In genomic region chr5:17679597-17680187, GRCh38 we compare ENCODE assay signal across 32 cellular contexts. TPM values are rescaled to one million over a fixed set of nuclear protein-coding genes. Genes with fewer than 3 reads are reported as not detected.
DNase-seq lines count a peak whose midpoint lies in the region; ATAC-seq, FAIRE-seq and TF ChIP-seq lines count a peak whose summit lies in the region.
"Had no signal": no experiment of that assay in that cellular context is flagged by ENCODE, and none has a peak within 500 bp of the region (broad histone marks: within the 10 kb centered on the region; RNA-seq: fewer than 3 reads in every experiment).

No MANE protein-coding gene starts in this region.

- POLR2A ChIA-PET in A549 (lab: Yijun Ruan, JAX): no interaction called here
- POLR2A ChIA-PET in IMR-90 (lab: Charles Lee; ENCODE audit: unreplicated experiment): no interaction called here
- POLR2A ChIA-PET in T-cell (lab: Charles Lee): no interaction called here

- no peak overlapping the region for H2AFZ ChIP-seq in IMR-90 (replicated peaks; ENCODE audit: low read length, poor library complexity)

- H3K27ac Mint-ChIP-seq in T-cell: no peak overlapping the region
- H3K27ac Mint-ChIP-seq: activated CD4-positive, alpha-beta T cell treated with anti-CD3 and anti-CD28 coated beads for 36 hours; activated T-helper 17 cell treated with anti-CD3 and anti-CD28 coated beads, Interleukin-2, amount 50 U/mL, for 72 hours; CD4-positive, alpha-beta T cell; nephron progenitor cell had no signal

- H3K23ac ChIP-seq in IMR-90 (ENCODE audit: low read depth, low read length): no peak overlapping the region

- no peak for FAIRE-seq in A549 (lab: Jason Lieb, UNC)
- FAIRE-seq: H54 had no signal

- H4K5ac ChIP-seq in IMR-90 (ENCODE audit: low read depth, low read length): no peak overlapping the region

- TF ChIP-seq CTCF in A549 (IDR thresholded peaks at IDR 0.05) (no peak), IMR-90 (conservative IDR thresholded peaks at IDR 0.05; ENCODE audit: low read depth, low read length) (no peak), epithelial cell of esophagus (IDR thresholded peaks at IDR 0.05; ENCODE audit: insufficient read depth, low read depth, low read length, missing control alignments) (no peak)

- no peak overlapping the region for H3K14ac ChIP-seq in IMR-90 (replicated peaks; ENCODE audit: low read depth, low read length)

- WGBS in A549 (ENCODE audit: missing lambda C conversion rate): 70% methylated on average over 6 of the region's 6 CpGs
- 100% methylated on average over 1 of the region's 6 CpGs; no CpG with 5 or more reads in 1 of the 2 experiments for WGBS in IMR-90 (ENCODE audit: extremely low coverage in 2 of 2, insufficient read length in 1 of 2), 2 experiments

- no peaks in the 10 kb centered on the region for H3K36me3 Mint-ChIP-seq in T-cell

- H2AK5ac ChIP-seq in IMR-90 (ENCODE audit: low read depth, low read length): no peak overlapping the region

- H3K27ac ChIP-seq in A549: peak overlapping the region in 1 of 2 experiments; percentile 59; a peak in 3 of 6 replicates
- H3K27ac ChIP-seq in IMR-90 (ENCODE audit: insufficient read depth, low read length): no peak overlapping the region
- H3K27ac ChIP-seq in SJSA1: peak overlapping the region; percentile 23; the same call in 1 of the 2 replicates
- H3K27ac ChIP-seq in caudate nucleus (ENCODE audit: low read depth, low read length): no peak overlapping the region
- H3K27ac ChIP-seq: cardiac muscle cell, coronary artery, heart right ventricle, ovary, tibial nerve, VCaP had no signal

- H4K8ac ChIP-seq in IMR-90 (ENCODE audit: low read depth in 2 of 2, low read length in 2 of 2): no peak overlapping the region

- DNase-seq in A549 (ENCODE audit: low read depth in 1 of 2, low spot score in 1 of 2) (peak in 1 of 2 experiments; percentile 17), IMR-90 (no peak), SJSA1 (ENCODE audit: low read depth in 1 of 2, low spot score in 2 of 2) (peak; percentile 68 to 84), epithelial cell of esophagus (ENCODE audit: low read depth) (peak; percentile 80), caudate nucleus (lab: John Stamatoyannopoulos, UW) (no peak), NCI-H510A treated with DMSO at 0.1 percent for 48 hours (lab: John Stamatoyannopoulos, UW) (no peak), T-cell (no peak), kidney glomerular epithelial cell (lab: John Stamatoyannopoulos, UW) (no peak)
- DNase-seq: activated CD4-positive, alpha-beta T cell treated with anti-CD3 and anti-CD28 coated beads for 36 hours; activated naive CD4-positive, alpha-beta T cell treated with anti-CD3 and anti-CD28 coated beads, Interleukin-2, amount 50 U/mL, for 16 hours; CD4-positive, alpha-beta T cell; DND-41; effector memory CD4-positive, alpha-beta T cell; foreskin fibroblast; heart right ventricle; NCI-H1092; NCI-H1694; nephron progenitor cell; ovary; stimulated activated CD4-positive, alpha-beta T cell treated with anti-CD3 and anti-CD28 coated beads, Interleukin-15, amount 100 ng/mL, for 24 hours; stimulated activated CD4-positive, alpha-beta T cell treated with anti-CD3 and anti-CD28 coated beads, Interleukin-4, amount 100 ng/mL, for 4 hours had no signal

- no peak overlapping the region for H2AK9ac ChIP-seq in IMR-90 (replicated peaks; ENCODE audit: low read depth, low read length, poor library complexity)

- H3K9me3 ChIP-seq in A549 (no peaks in the 10 kb centered on the region), IMR-90 (ENCODE audit: control insufficient read depth, insufficient read depth, low read length) (no peaks in the 10 kb centered on the region), SJSA1 (replicated peaks) (no peaks in the 10 kb centered on the region)
- H3K9me3 ChIP-seq: heart right ventricle, ovary, tibial nerve had no signal

- H3K4me1 Mint-ChIP-seq in T-cell: no peaks in the 10 kb centered on the region
- H3K4me1 Mint-ChIP-seq: activated CD4-positive, alpha-beta T cell treated with anti-CD3 and anti-CD28 coated beads for 36 hours; activated T-helper 17 cell treated with anti-CD3 and anti-CD28 coated beads, Interleukin-2, amount 50 U/mL, for 72 hours; nephron progenitor cell had no signal

- no peak for TF ChIP-seq RAD21 in A549 (conservative IDR thresholded peaks at IDR 0.05 in 1 of 2, IDR thresholded peaks at IDR 0.05 in 1 of 2)
- no peak for TF ChIP-seq RAD21 in IMR-90 (IDR thresholded peaks at IDR 0.05; ENCODE audit: low read length)

- peak overlapping the region; percentile 16; the same call in 2 of the 3 replicates for H3K4me2 ChIP-seq in A549
- no peak overlapping the region for H3K4me2 ChIP-seq in IMR-90 (ENCODE audit: low read depth, low read length)

- no peaks in the 10 kb centered on the region for H3K27me3 ChIP-seq in IMR-90 (ENCODE audit: control insufficient read depth, insufficient read depth, low read length)
- no peaks in the 10 kb centered on the region for H3K27me3 ChIP-seq in SJSA1 (replicated peaks)
- H3K27me3 ChIP-seq: cardiac muscle cell, heart right ventricle, ovary, tibial nerve had no signal

- H4K20me1 ChIP-seq in IMR-90 (ENCODE audit: insufficient read depth, low read length): no peaks in the 10 kb centered on the region

- dilution Hi-C loops in IMR-90 (cut with HindIII; ENCODE audit: low sequenced_read_pairs, unreplicated experiment): no loop called here

- in situ Hi-C loops in IMR-90 (cut with MboI; ENCODE audit: low sequenced_read_pairs): no loop called here

- H3K9ac ChIP-seq in IMR-90 (ENCODE audit: low read depth, low read length): no peak overlapping the region

- no peak overlapping the region for H2BK5ac ChIP-seq in IMR-90 (ENCODE audit: low read depth, low read length, poor library complexity, severe bottlenecking)

- TF ChIP-seq POLR2A in A549 (IDR thresholded peaks at IDR 0.05; ENCODE audit: low read length): no peak
- no peak for TF ChIP-seq POLR2A in IMR-90 (IDR thresholded peaks at IDR 0.05; ENCODE audit: low read depth, low read length)

- CTCF ChIA-PET in A549 (lab: Yijun Ruan, JAX): interaction anchor here (1.2 kb wide), 1 partner anchor 10 kb away, joined by 3 read pairs; no protein-coding TSS in a partner anchor
- CTCF ChIA-PET in IMR-90 (lab: Yijun Ruan, JAX): no interaction called here
- CTCF ChIA-PET in T-cell (lab: Charles Lee): no interaction called here

- H3K4ac ChIP-seq in IMR-90 (ENCODE audit: low read depth, low read length): no peak overlapping the region

- H3K9me1 ChIP-seq in IMR-90 (ENCODE audit: insufficient read depth, low read length): no peaks in the 10 kb centered on the region

- no peak for ATAC-seq in A549
- ATAC-seq in IMR-90 (ENCODE audit: low read depth): no peak
- no peak for ATAC-seq in T-cell (replicated peaks in 1 of 4)
- ATAC-seq: activated CD4-positive, alpha-beta T cell treated with anti-CD3 and anti-CD28 coated beads for 36 hours; activated T-helper 17 cell treated with anti-CD3 and anti-CD28 coated beads, Interleukin-2, amount 50 U/mL, for 72 hours; heart right ventricle; Right ventricle myocardium inferior had no signal

- no peak overlapping the region for H3K18ac ChIP-seq in IMR-90 (ENCODE audit: low read depth, low read length)

- H3K79me1 ChIP-seq in IMR-90 (ENCODE audit: low read depth in 1 of 2, low read length in 2 of 2): no peaks in the 10 kb centered on the region

- no peak overlapping the region for H2BK120ac ChIP-seq in IMR-90 (ENCODE audit: low read depth, low read length)

- no TSS peak for BruUV-seq in IMR-90 (replicated peaks; lab: Mats Ljungman, UMichigan)

- H3K27me3 Mint-ChIP-seq in T-cell: no peaks in the 10 kb centered on the region
- H3K27me3 Mint-ChIP-seq: activated CD4-positive, alpha-beta T cell treated with anti-CD3 and anti-CD28 coated beads for 36 hours; activated T-helper 17 cell treated with anti-CD3 and anti-CD28 coated beads, Interleukin-2, amount 50 U/mL, for 72 hours; CD4-positive, alpha-beta T cell had no signal

- H3K56ac ChIP-seq in IMR-90 (ENCODE audit: extremely low read depth, insufficient read depth, low read length): no peak overlapping the region

- H3K4me3 ChIP-seq in A549: no peak overlapping the region
- H3K4me3 ChIP-seq in IMR-90 (ENCODE audit: insufficient read depth, low read depth, low read length): no peak overlapping the region
- no peak overlapping the region for H3K4me3 ChIP-seq in SJSA1
- no peak overlapping the region for H3K4me3 ChIP-seq in epithelial cell of esophagus (ENCODE audit: low read length)
- H3K4me3 ChIP-seq: cardiac muscle cell, coronary artery, heart right ventricle, ovary, tibial nerve had no signal

- intact Hi-C loops in IMR-90 (cut with micrococcal nuclease): no loop called here

- H4K91ac ChIP-seq in IMR-90 (ENCODE audit: insufficient read depth, low read depth, low read length): no peak overlapping the region

- H3K4me3 Mint-ChIP-seq in T-cell: no peak overlapping the region
- H3K4me3 Mint-ChIP-seq: activated CD4-positive, alpha-beta T cell treated with anti-CD3 and anti-CD28 coated beads for 36 hours; activated T-helper 17 cell treated with anti-CD3 and anti-CD28 coated beads, Interleukin-2, amount 50 U/mL, for 72 hours; CD4-positive, alpha-beta T cell; nephron progenitor cell had no signal

- no peaks in the 10 kb centered on the region for H3K36me3 ChIP-seq in IMR-90 (ENCODE audit: control insufficient read depth, insufficient read depth, low read length)
- no peaks in the 10 kb centered on the region for H3K36me3 ChIP-seq in SJSA1
- H3K36me3 ChIP-seq: cardiac muscle cell, heart right ventricle, ovary, tibial nerve had no signal

- H3K4me1 ChIP-seq in A549 (peaks cover 17% of the 10 kb centered on the region; the same call in 2 of the 3 replicates), IMR-90 (ENCODE audit: control insufficient read depth, insufficient read depth, low read length) (no peaks in the 10 kb centered on the region), SJSA1 (replicated peaks) (peaks cover 18% of the 10 kb centered on the region)
- H3K4me1 ChIP-seq: heart right ventricle, tibial nerve had no signal

- peaks cover 6 to 12% (median 6%) of the 10 kb centered on the region in 3 donors for H3K9me3 Mint-ChIP-seq in T-cell
- H3K9me3 Mint-ChIP-seq: CD4-positive, alpha-beta T cell; nephron progenitor cell had no signal

- H2BK20ac ChIP-seq in IMR-90 (ENCODE audit: low read depth, low read length): no peak overlapping the region

- H2BK15ac ChIP-seq in IMR-90 (ENCODE audit: low read depth, low read length): no peak overlapping the region

- no peak for TF ChIP-seq EP300 in A549 (IDR thresholded peaks at IDR 0.05)

RNA-seq across cellular contexts. Expression of gene TAF11L14, which starts 45.4 kb away (rescaled TPM):
- polyA plus RNA-seq in A549 (2011; rRNA removed) (0.14 TPM in 1 of 2 replicates, not detected in the other), A549 (2017; fragmentation: RNase III; extraction: RNeasy Plus Mini Kit Qiagen cat#74134 plus additional on column Dnase treatment) (not detected in 3 replicates), IMR-90 (2012; rRNA removed) (not detected in 2 replicates)
- polyA plus RNA-seq in A549 (2012; cell fraction: cytosol; rRNA removed): not detected in 2 replicates
- polyA plus RNA-seq in A549 (2012; cell fraction: nucleus; rRNA removed): not detected in 2 replicates
- polyA minus RNA-seq in A549 (2011; rRNA and poly(A)+ RNA removed): not detected in 2 replicates
- total RNA-seq in IMR-90 (2012; rRNA removed) (not detected in 2 replicates), T-cell (not detected)
- polyA plus RNA-seq in IMR-90 (2012; cell fraction: cytosol; rRNA removed): not detected in 2 replicates
- polyA plus RNA-seq in IMR-90 (2012; cell fraction: nucleus; rRNA removed; ENCODE audit: low replicate concordance): not detected in 2 replicates
- not detected in 2 replicates for total RNA-seq in SJSA1 (2014; rRNA removed; shearing (Covaris generic))
- total RNA-seq: activated CD4-positive, alpha-beta T cell treated with anti-CD3 and anti-CD28 coated beads for 36 hours; activated T-helper 17 cell treated with anti-CD3 and anti-CD28 coated beads, Interleukin-2, amount 50 U/mL, for 72 hours; cardiac muscle cell; CD4-positive, alpha-beta T cell; heart right ventricle; LHCN-M2; mucosa of gallbladder; OCI-LY7; ovary; Right ventricle myocardium inferior; tibial nerve had no signal
- polyA plus RNA-seq: cardiac muscle cell, esophagus, heart right ventricle, ovary had no signal

RNA-seq across cellular contexts. Expression of gene TAF11L13, which starts 47.8 kb away (rescaled TPM):
- polyA plus RNA-seq in A549 (2011; rRNA removed) (not detected in 2 replicates), A549 (2017; fragmentation: RNase III; extraction: RNeasy Plus Mini Kit Qiagen cat#74134 plus additional on column Dnase treatment) (not detected in 3 replicates), IMR-90 (2012; rRNA removed) (not detected in 2 replicates)
- not detected in 2 replicates for polyA plus RNA-seq in A549 (2012; cell fraction: cytosol; rRNA removed)
- polyA plus RNA-seq in A549 (2012; cell fraction: nucleus; rRNA removed): not detected in 2 replicates
- 0.58 TPM in 1 of 2 replicates, not detected in the other for polyA minus RNA-seq in A549 (2011; rRNA and poly(A)+ RNA removed)
- total RNA-seq in IMR-90 (2012; rRNA removed) (not detected in 2 replicates), T-cell (not detected)
- not detected in 2 replicates for polyA plus RNA-seq in IMR-90 (2012; cell fraction: cytosol; rRNA removed)
- not detected in 2 replicates for polyA plus RNA-seq in IMR-90 (2012; cell fraction: nucleus; rRNA removed; ENCODE audit: low replicate concordance)
- not detected in 2 replicates for total RNA-seq in SJSA1 (2014; rRNA removed; shearing (Covaris generic))
- total RNA-seq: activated CD4-positive, alpha-beta T cell treated with anti-CD3 and anti-CD28 coated beads for 36 hours; activated T-helper 17 cell treated with anti-CD3 and anti-CD28 coated beads, Interleukin-2, amount 50 U/mL, for 72 hours; cardiac muscle cell; CD4-positive, alpha-beta T cell; heart right ventricle; LHCN-M2; mucosa of gallbladder; OCI-LY7; ovary; Right ventricle myocardium inferior; tibial nerve had no signal
- polyA plus RNA-seq: cardiac muscle cell, esophagus, heart right ventricle, ovary had no signal

Comparison
In these comparisons a context has a peak if more than half of its experiments do, and no peak if none do; other contexts are left out.
1. DNase-seq: peak in SJSA1 (2 of 2) and epithelial cell of esophagus (single experiment); none in IMR-90 (single experiment), caudate nucleus (0 of 61), NCI-H510A treated with DMSO at 0.1 percent for 48 hours (single experiment), T-cell (0 of 34) and kidney glomerular epithelial cell (single experiment).